Comparison of ENCODE assay signal across 16 cellular contexts in genomic region chr7:139055674-139056073, GRCh38. TPM values are rescaled to one million over a fixed set of nuclear protein-coding genes. Genes with fewer than 3 reads are reported as not detected.
DNase-seq lines count a peak whose midpoint lies in the region; ATAC-seq, FAIRE-seq and TF ChIP-seq lines count a peak whose summit lies in the region.
"Had no signal": no experiment of that assay in that cellular context is flagged by ENCODE, and none has a peak within 500 bp of the region (broad histone marks: within the 10 kb centered on the region; RNA-seq: fewer than 3 reads in every experiment).

No MANE protein-coding gene starts in this region.

- no peak overlapping the region for H3K4me3 Mint-ChIP-seq in T-helper 1 cell treated with Interleukin-12 subunit alpha and Interleukin-12 subunit beta and Interleukin-4 antibody, amounts not matched to agents 30 μg/mL and 1 μg/mL, for 36 hours
- H3K4me3 Mint-ChIP-seq in activated naive CD8-positive, alpha-beta T cell treated with anti-CD3 and anti-CD28 coated beads, Interleukin-2, amount 50 U/mL, for 24 hours: no peak overlapping the region

- peaks cover 42% of the 10 kb centered on the region for H3K36me3 Mint-ChIP-seq in T-helper 1 cell treated with Interleukin-12 subunit alpha and Interleukin-12 subunit beta and Interleukin-4 antibody, amounts not matched to agents 30 μg/mL and 1 μg/mL, for 36 hours (ENCODE audit: low read depth)
- peaks cover 70% of the 10 kb centered on the region for H3K36me3 Mint-ChIP-seq in activated naive CD8-positive, alpha-beta T cell treated with anti-CD3 and anti-CD28 coated beads, Interleukin-2, amount 50 U/mL, for 24 hours (ENCODE audit: low read depth)

- peaks cover 19 to 58% of the 10 kb centered on the region in 2 experiments for H3K36me3 ChIP-seq in HepG2 (replicated peaks in 1 of 2; ENCODE audit: control insufficient read depth in 1 of 2, insufficient read depth in 2 of 2, low read length in 2 of 2)
- peaks cover 2 to 57% (median 10%) of the 10 kb centered on the region in 4 donors for H3K36me3 ChIP-seq in right lobe of liver

- ATAC-seq in HepG2: no peak
- no peak for ATAC-seq in right lobe of liver
- no peak for ATAC-seq in activated naive CD8-positive, alpha-beta T cell treated with anti-CD3 and anti-CD28 coated beads, Interleukin-2, amount 50 U/mL, for 24 hours
- ATAC-seq: Panc1, Right ventricle myocardium inferior had no signal

- H3K27me3 ChIP-seq in HepG2 (ENCODE audit: control insufficient read depth in 1 of 2, insufficient read depth in 2 of 2, low read length in 2 of 2) (no peaks in the 10 kb centered on the region), right lobe of liver (no peaks in the 10 kb centered on the region)
- H3K27me3 ChIP-seq: BLaER1 treated with 17β-estradiol and CSF1 and Interleukin-3, amounts not matched to agents 10 nM and 100 nM had no signal

- TF ChIP-seq RAD21 in HepG2 (CRISPR knock-in tag; IDR thresholded peaks at IDR 0.05): no peak

- in situ Hi-C loops in HepG2 (cut with HindIII; ENCODE audit: extremely low pct_ligation_motif_present, low pct_unique_long_range_greater_than_20kb): no loop called here

- H4K20me1 ChIP-seq in HepG2 (ENCODE audit: insufficient read depth, low read length): no peaks in the 10 kb centered on the region

- intact Hi-C loops in HepG2 (cut with micrococcal nuclease; ENCODE audit: unreplicated experiment) (no loop called here), right lobe of liver (cut with DNase I) (no loop called here)

- CTCF ChIA-PET in HepG2 (lab: Yijun Ruan, JAX; ENCODE audit: low intra/inter-chr PET ratio, low total read pairs): no interaction called here

- no peaks in the 10 kb centered on the region for H3K79me2 ChIP-seq in HepG2 (ENCODE audit: insufficient read depth, low read length)

- DNase-seq in T-helper 1 cell: no peak
- DNase-seq in HepG2 (ENCODE audit: low spot score): no peak
- no peak for DNase-seq in right lobe of liver
- DNase-seq in activated naive CD8-positive, alpha-beta T cell treated with anti-CD3 and anti-CD28 coated beads, Interleukin-2, amount 50 U/mL, for 24 hours: no peak
- no peak for DNase-seq in islet precursor cell
- DNase-seq in hypothalamus (lab: John Stamatoyannopoulos, UW): no peak
- DNase-seq in NCI-H1436 (lab: John Stamatoyannopoulos, UW): no peak
- DNase-seq: NCI-H1417, NCI-H2029, NCI-H510A had no signal

- FAIRE-seq in HepG2 (lab: Jason Lieb, UNC): no peak

- no TSS peak for BruUV-seq in HepG2 (replicated peaks; lab: Mats Ljungman, UMichigan)

- TF ChIP-seq POLR2A in HepG2 (IDR thresholded peaks at IDR 0.05; ENCODE audit: insufficient read depth in 1 of 2, low read depth in 2 of 2, low read length in 2 of 2) (no peak), right lobe of liver (IDR thresholded peaks at IDR 0.05) (no peak)

- 100% methylated on average over 1 of the region's 1 CpG for WGBS in HepG2 (ENCODE audit: low lambda C conversion rate)
- WGBS in right lobe of liver (ENCODE audit: insufficient coverage, low coverage, low lambda C conversion rate, missing lambda C conversion rate): 89% methylated on average over 1 of the region's 1 CpG

- no peaks in the 10 kb centered on the region for H3K4me1 ChIP-seq in HepG2 (ENCODE audit: insufficient read depth, low read length)
- H3K4me1 ChIP-seq in right lobe of liver: no peaks in the 10 kb centered on the region

- no peaks in the 10 kb centered on the region for H3K9me3 Mint-ChIP-seq in T-helper 1 cell treated with Interleukin-12 subunit alpha and Interleukin-12 subunit beta and Interleukin-4 antibody, amounts not matched to agents 30 μg/mL and 1 μg/mL, for 36 hours
- H3K9me3 Mint-ChIP-seq in activated naive CD8-positive, alpha-beta T cell treated with anti-CD3 and anti-CD28 coated beads, Interleukin-2, amount 50 U/mL, for 24 hours: no peaks in the 10 kb centered on the region
- H3K9me3 Mint-ChIP-seq: IgD-negative memory B cell had no signal

- POLR2A ChIA-PET in HepG2 (lab: Yijun Ruan, JAX): no interaction called here

- no peak overlapping the region for H3K9ac ChIP-seq in HepG2 (ENCODE audit: insufficient read depth, low read depth, low read length)
- H3K9ac ChIP-seq: BLaER1 treated with 17β-estradiol and CSF1 and Interleukin-3, amounts not matched to agents 10 nM and 100 nM had no signal

- peak overlapping the region; percentile 39 for H3K27ac Mint-ChIP-seq in T-helper 1 cell treated with Interleukin-12 subunit alpha and Interleukin-12 subunit beta and Interleukin-4 antibody, amounts not matched to agents 30 μg/mL and 1 μg/mL, for 36 hours
- H3K27ac Mint-ChIP-seq in activated naive CD8-positive, alpha-beta T cell treated with anti-CD3 and anti-CD28 coated beads, Interleukin-2, amount 50 U/mL, for 24 hours: peak overlapping the region; percentile 68

- no peak overlapping the region for H3K4me2 ChIP-seq in HepG2 (ENCODE audit: low read depth, low read length)
- H3K4me2 ChIP-seq: BLaER1 treated with 17β-estradiol and CSF1 and Interleukin-3, amounts not matched to agents 10 nM and 100 nM had no signal

- no peak for TF ChIP-seq EP300 in HepG2 (IDR thresholded peaks at IDR 0.05; ENCODE audit: low read depth in 2 of 2, low read length in 2 of 2)
- no peak for TF ChIP-seq EP300 in HepG2 (CRISPR knock-in tag; IDR thresholded peaks at IDR 0.05; ENCODE audit: borderline replicate concordance)

- no peak overlapping the region for H2AFZ ChIP-seq in HepG2 (ENCODE audit: low read length)

- H3K9me3 ChIP-seq in HepG2 (ENCODE audit: low read length): no peaks in the 10 kb centered on the region
- no peaks in the 10 kb centered on the region for H3K9me3 ChIP-seq in right lobe of liver
- H3K9me3 ChIP-seq: BLaER1 treated with 17β-estradiol and CSF1 and Interleukin-3, amounts not matched to agents 10 nM and 100 nM had no signal

- H3K4me3 ChIP-seq in HepG2 (replicated peaks in 1 of 3; ENCODE audit: insufficient read depth in 1 of 3, low read depth in 2 of 3, low read length in 3 of 3) (no peak overlapping the region), right lobe of liver (no peak overlapping the region)
- H3K4me3 ChIP-seq: BLaER1 treated with 17β-estradiol and CSF1 and Interleukin-3, amounts not matched to agents 10 nM and 100 nM had no signal

- TF ChIP-seq CTCF in HepG2 (CRISPR knock-in tag; IDR thresholded peaks at IDR 0.05) (no peak), right lobe of liver (IDR thresholded peaks at IDR 0.05) (no peak)

- peaks cover 26% of the 10 kb centered on the region for H3K4me1 Mint-ChIP-seq in T-helper 1 cell treated with Interleukin-12 subunit alpha and Interleukin-12 subunit beta and Interleukin-4 antibody, amounts not matched to agents 30 μg/mL and 1 μg/mL, for 36 hours (ENCODE audit: low read depth)
- H3K4me1 Mint-ChIP-seq in activated naive CD8-positive, alpha-beta T cell treated with anti-CD3 and anti-CD28 coated beads, Interleukin-2, amount 50 U/mL, for 24 hours: peaks cover 42% of the 10 kb centered on the region

- H3K27me3 Mint-ChIP-seq in T-helper 1 cell treated with Interleukin-12 subunit alpha and Interleukin-12 subunit beta and Interleukin-4 antibody, amounts not matched to agents 30 μg/mL and 1 μg/mL, for 36 hours (ENCODE audit: low read depth): no peaks in the 10 kb centered on the region
- no peaks in the 10 kb centered on the region for H3K27me3 Mint-ChIP-seq in activated naive CD8-positive, alpha-beta T cell treated with anti-CD3 and anti-CD28 coated beads, Interleukin-2, amount 50 U/mL, for 24 hours
- H3K27me3 Mint-ChIP-seq: IgD-negative memory B cell had no signal

- no peak overlapping the region for H3K27ac ChIP-seq in HepG2 (ENCODE audit: extremely low read length, insufficient read depth, low read length)
- no peak overlapping the region for H3K27ac ChIP-seq in right lobe of liver
- H3K27ac ChIP-seq: 22Rv1; BLaER1 treated with 17β-estradiol and CSF1 and Interleukin-3, amounts not matched to agents 10 nM and 100 nM had no signal

RNA-seq across cellular contexts. Expression of gene ZC3HAV1L, which starts 19.8 kb away (rescaled TPM):
- total RNA-seq in HepG2 (2016; rRNA removed; fragmentation: Illumina TruSeq; extraction: Trizol) (8.4 and 11.5 TPM in 2 replicates), right lobe of liver (1 to 10 TPM in 5 of 6 experiments, under 1 TPM in 1; 0.93 to 3.7 (median 1.8) TPM)
- total RNA-seq in HepG2 (2016; cell fraction: cytosol; rRNA removed; fragmentation: Illumina TruSeq; extraction: Trizol; ENCODE audit: low read depth): 0.61 and 0.79 TPM in 2 replicates
- total RNA-seq in HepG2 (2016; cell fraction: insoluble cytoplasmic fraction; rRNA removed; fragmentation: Illumina TruSeq; extraction: Trizol): 9.5 and 10.9 TPM in 2 replicates
- total RNA-seq in HepG2 (2016; cell fraction: membrane; rRNA removed; fragmentation: Illumina TruSeq; extraction: Trizol): 3.9 and 4.7 TPM in 2 replicates
- 6.5 and 8.2 TPM in 2 replicates for total RNA-seq in HepG2 (2016; cell fraction: nucleus; rRNA removed; fragmentation: Illumina TruSeq; extraction: Trizol)
- 10.5 and 11.1 TPM in 2 replicates for polyA plus RNA-seq in HepG2 (2011; rRNA removed)
- polyA plus RNA-seq in HepG2 (2011; cell fraction: cytosol; rRNA removed): 9.0 and 9.4 TPM in 2 replicates
- polyA plus RNA-seq in HepG2 (2011; cell fraction: nucleus; rRNA removed): 12.6 and 15.0 TPM in 2 replicates
- 3.6 and 4.2 TPM in 2 replicates for polyA plus RNA-seq in HepG2 (2012)
- polyA plus RNA-seq in HepG2 (2016; cell fraction: cytosol; fragmentation: Illumina TruSeq; extraction: Trizol; ENCODE audit: low read depth): 0.07 TPM in 1 of 2 replicates, not detected in the other
- 4.0 and 4.1 TPM in 2 replicates for polyA plus RNA-seq in HepG2 (2016; cell fraction: insoluble cytoplasmic fraction; fragmentation: Illumina TruSeq; extraction: Trizol; ENCODE audit: low read depth)
- polyA plus RNA-seq in HepG2 (2016; cell fraction: membrane; fragmentation: Illumina TruSeq; extraction: Trizol; ENCODE audit: low read depth): 0.38 TPM in 1 of 2 replicates, not detected in the other
- polyA plus RNA-seq in HepG2 (2016; cell fraction: nucleus; fragmentation: Illumina TruSeq; extraction: Trizol; ENCODE audit: insufficient read depth, low read depth): 4.1 and 4.5 TPM in 2 replicates
- polyA minus RNA-seq in HepG2 (2011; rRNA and poly(A)+ RNA removed; ENCODE audit: low replicate concordance): 6.5 and 23.7 TPM in 2 replicates
- 24.9 and 27.7 TPM in 2 replicates for polyA minus RNA-seq in HepG2 (2011; cell fraction: cytosol; rRNA and poly(A)+ RNA removed)
- polyA minus RNA-seq in HepG2 (2011; cell fraction: nucleus; rRNA and poly(A)+ RNA removed): 11.1 and 12.1 TPM in 2 replicates

RNA-seq across cellular contexts. Expression of gene ZC3HAV1, which starts 53.8 kb away (rescaled TPM):
- total RNA-seq in HepG2 (2016; rRNA removed; fragmentation: Illumina TruSeq; extraction: Trizol) (23.7 and 33.5 TPM in 2 replicates), right lobe of liver (10 to 100 TPM; 12.3 to 20.6 (median 17.7) TPM)
- 3.5 and 4.3 TPM in 2 replicates for total RNA-seq in HepG2 (2016; cell fraction: cytosol; rRNA removed; fragmentation: Illumina TruSeq; extraction: Trizol; ENCODE audit: low read depth)
- total RNA-seq in HepG2 (2016; cell fraction: insoluble cytoplasmic fraction; rRNA removed; fragmentation: Illumina TruSeq; extraction: Trizol): 22.9 and 29.8 TPM in 2 replicates
- 9.5 and 10.0 TPM in 2 replicates for total RNA-seq in HepG2 (2016; cell fraction: membrane; rRNA removed; fragmentation: Illumina TruSeq; extraction: Trizol)
- total RNA-seq in HepG2 (2016; cell fraction: nucleus; rRNA removed; fragmentation: Illumina TruSeq; extraction: Trizol): 19.8 and 20.1 TPM in 2 replicates
- 12.7 and 13.7 TPM in 2 replicates for polyA plus RNA-seq in HepG2 (2011; rRNA removed)
- polyA plus RNA-seq in HepG2 (2011; cell fraction: cytosol; rRNA removed): 6.8 and 12.0 TPM in 2 replicates
- 5.7 and 7.7 TPM in 2 replicates for polyA plus RNA-seq in HepG2 (2011; cell fraction: nucleus; rRNA removed)
- polyA plus RNA-seq in HepG2 (2012): 9.0 and 9.1 TPM in 2 replicates
- 0.80 and 0.85 TPM in 2 replicates for polyA plus RNA-seq in HepG2 (2016; cell fraction: cytosol; fragmentation: Illumina TruSeq; extraction: Trizol; ENCODE audit: low read depth)
- 25.7 and 27.7 TPM in 2 replicates for polyA plus RNA-seq in HepG2 (2016; cell fraction: insoluble cytoplasmic fraction; fragmentation: Illumina TruSeq; extraction: Trizol; ENCODE audit: low read depth)
- polyA plus RNA-seq in HepG2 (2016; cell fraction: membrane; fragmentation: Illumina TruSeq; extraction: Trizol; ENCODE audit: low read depth): 2.5 and 2.7 TPM in 2 replicates
- 17.5 and 18.1 TPM in 2 replicates for polyA plus RNA-seq in HepG2 (2016; cell fraction: nucleus; fragmentation: Illumina TruSeq; extraction: Trizol; ENCODE audit: insufficient read depth, low read depth)
- 30.1 and 55.4 TPM in 2 replicates for polyA minus RNA-seq in HepG2 (2011; rRNA and poly(A)+ RNA removed; ENCODE audit: low replicate concordance)
- polyA minus RNA-seq in HepG2 (2011; cell fraction: cytosol; rRNA and poly(A)+ RNA removed): 18.6 and 25.6 TPM in 2 replicates
- 17.3 and 24.6 TPM in 2 replicates for polyA minus RNA-seq in HepG2 (2011; cell fraction: nucleus; rRNA and poly(A)+ RNA removed)
